ENCODE assay signal across 8 cellular contexts in the genomic region with DNA sequence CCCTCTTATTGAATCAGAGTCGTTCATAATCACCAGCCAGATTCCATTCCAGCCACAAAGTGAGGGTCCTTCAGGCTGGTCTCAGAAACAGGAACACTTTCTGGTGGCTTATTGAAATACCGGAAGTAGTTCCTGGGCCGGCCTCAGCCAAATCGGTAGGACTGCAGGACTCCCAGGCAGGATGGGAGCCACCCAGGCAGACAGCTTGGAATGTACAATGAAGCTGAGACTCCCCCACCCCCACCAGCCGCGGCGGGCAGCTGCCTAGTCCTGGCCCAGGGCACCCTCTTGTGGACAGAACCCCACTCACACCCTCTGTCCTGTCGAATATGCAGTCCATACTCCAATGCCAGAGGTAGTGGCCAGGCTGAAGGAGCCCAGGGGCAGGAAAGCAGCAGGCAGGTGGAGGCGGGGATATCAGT. TPM values are rescaled to one million over a fixed set of nuclear protein-coding genes. Genes with fewer than 3 reads are reported as not detected.
A peak's percentile ranks its signal among the peaks of the same experiment; 100 is the strongest.
DNase-seq lines count a peak whose midpoint lies in the region; FAIRE-seq and TF ChIP-seq lines count a peak whose summit lies in the region.

No MANE protein-coding gene starts in this region.

- H3K27ac ChIP-seq in suprapubic skin, result no peak overlapping the region

- H3K4me1 ChIP-seq in suprapubic skin, result peaks cover 17% of the 10 kb centered on the region

- H3K27me3 ChIP-seq in suprapubic skin, result no peaks in the 10 kb centered on the region

- TF ChIP-seq EP300 in suprapubic skin (IDR thresholded peaks at IDR 0.05), result no peak

- peak; percentile 97 for DNase-seq in AG20443 (ENCODE audit: low spot score)
- DNase-seq in GM19239 (ENCODE audit: insufficient read length, low spot score), result peak; percentile 87
- peak; percentile 88 for DNase-seq in M059J (ENCODE audit: low read depth)
- peak; percentile 89 to 91 for DNase-seq in SHP77 (lab: John Stamatoyannopoulos, UW)
- DNase-seq in activated T-helper 2 cell treated with anti-CD3 and anti-CD28 coated beads, Interferon-gamma antibody, Interleukin-2, Interleukin-4, amounts not matched to agents 10 μg/mL and 5 μg/mL and 100 μg/mL, durations not matched to agents 14 hours and 24 hours and 36 hours (ENCODE audit: low spot score), result peak; percentile 60
- peak; percentile 75 to 93 for DNase-seq in foreskin fibroblast
- DNase-seq in nucleus accumbens (lab: John Stamatoyannopoulos, UW), result peak in 55 of 56 donors; percentile 29 to 94 (median 82)
- peak; percentile 90 to 92 for DNase-seq in suprapubic skin (ENCODE audit: low spot score in 2 of 2)

- H3K36me3 ChIP-seq in suprapubic skin, result peaks cover 24% of the 10 kb centered on the region

- peak; percentile 87 for TF ChIP-seq CTCF in foreskin fibroblast (IDR thresholded peaks at IDR 0.05; ENCODE audit: low read depth, low read length)
- peak; percentile 62 to 90 for TF ChIP-seq CTCF in suprapubic skin (IDR thresholded peaks at IDR 0.05)

- no peaks in the 10 kb centered on the region for H3K9me3 ChIP-seq in suprapubic skin

- H3K4me1 Mint-ChIP-seq in activated T-helper 2 cell treated with anti-CD3 and anti-CD28 coated beads, Interferon-gamma antibody, Interleukin-2, Interleukin-4, amounts not matched to agents 10 μg/mL and 5 μg/mL and 100 μg/mL, durations not matched to agents 14 hours and 24 hours and 36 hours (ENCODE audit: low read depth), result peaks cover 5% of the 10 kb centered on the region

- intact Hi-C loops in activated T-helper 2 cell treated with anti-CD3 and anti-CD28 coated beads, Interferon-gamma antibody, Interleukin-2, Interleukin-4, amounts not matched to agents 10 μg/mL and 5 μg/mL and 100 μg/mL, durations not matched to agents 14 hours and 24 hours and 36 hours (cut with micrococcal nuclease), result loop anchor here (1.0 to 2.0 kb wide), 3 partner anchors 53 to 257 kb away; a partner anchor contains a TSS

- peak; percentile 96 for FAIRE-seq in GM19239 (lab: Jason Lieb, UNC)

- H3K36me3 Mint-ChIP-seq in activated T-helper 2 cell treated with anti-CD3 and anti-CD28 coated beads, Interferon-gamma antibody, Interleukin-2, Interleukin-4, amounts not matched to agents 10 μg/mL and 5 μg/mL and 100 μg/mL, durations not matched to agents 14 hours and 24 hours and 36 hours (ENCODE audit: low read depth), result no peaks in the 10 kb centered on the region

- H3K4me3 ChIP-seq in foreskin fibroblast (ENCODE audit: low read depth in 1 of 2, low read length in 2 of 2) (no peak overlapping the region), suprapubic skin (no peak overlapping the region)

- WGBS in suprapubic skin, result 11% methylated on average over 9 of the region's 9 CpGs

- H3K27ac Mint-ChIP-seq in activated T-helper 2 cell treated with anti-CD3 and anti-CD28 coated beads, Interferon-gamma antibody, Interleukin-2, Interleukin-4, amounts not matched to agents 10 μg/mL and 5 μg/mL and 100 μg/mL, durations not matched to agents 14 hours and 24 hours and 36 hours, result no peak overlapping the region

- no peak for TF ChIP-seq POLR2A in suprapubic skin (IDR thresholded peaks at IDR 0.05)

- H3K27me3 Mint-ChIP-seq in activated T-helper 2 cell treated with anti-CD3 and anti-CD28 coated beads, Interferon-gamma antibody, Interleukin-2, Interleukin-4, amounts not matched to agents 10 μg/mL and 5 μg/mL and 100 μg/mL, durations not matched to agents 14 hours and 24 hours and 36 hours (ENCODE audit: low read depth), result no peaks in the 10 kb centered on the region

- no peaks in the 10 kb centered on the region for H3K9me3 Mint-ChIP-seq in activated T-helper 2 cell treated with anti-CD3 and anti-CD28 coated beads, Interferon-gamma antibody, Interleukin-2, Interleukin-4, amounts not matched to agents 10 μg/mL and 5 μg/mL and 100 μg/mL, durations not matched to agents 14 hours and 24 hours and 36 hours

- no peak overlapping the region for H3K4me3 Mint-ChIP-seq in activated T-helper 2 cell treated with anti-CD3 and anti-CD28 coated beads, Interferon-gamma antibody, Interleukin-2, Interleukin-4, amounts not matched to agents 10 μg/mL and 5 μg/mL and 100 μg/mL, durations not matched to agents 14 hours and 24 hours and 36 hours (ENCODE audit: low read depth)

RNA-seq across cellular contexts. Expression of a gene that starts 43.8 kb away (rescaled TPM):
- 0.79 and 1.4 TPM in 2 replicates for total RNA-seq in M059J (2014; rRNA removed; shearing (Covaris generic))
- not detected in 2 replicates for total RNA-seq in activated T-helper 2 cell treated with anti-CD3 and anti-CD28 coated beads, Interferon-gamma antibody, Interleukin-2, Interleukin-4, amounts not matched to agents 10 μg/mL and 5 μg/mL and 100 μg/mL, durations not matched to agents 14 hours and 24 hours and 36 hours
- 10 to 100 TPM; 21.7 to 51.8 (median 31.4) TPM for total RNA-seq in suprapubic skin

RNA-seq across cellular contexts. Expression of a gene that starts 53.3 kb away (rescaled TPM):
- 6.1 and 7.2 TPM in 2 replicates for total RNA-seq in M059J (2014; rRNA removed; shearing (Covaris generic))
- 11.2 and 13.4 TPM in 2 replicates for total RNA-seq in activated T-helper 2 cell treated with anti-CD3 and anti-CD28 coated beads, Interferon-gamma antibody, Interleukin-2, Interleukin-4, amounts not matched to agents 10 μg/mL and 5 μg/mL and 100 μg/mL, durations not matched to agents 14 hours and 24 hours and 36 hours
- total RNA-seq in suprapubic skin, result 10 to 100 TPM; 19.0 to 23.3 (median 21.6) TPM
